ENCODE assay signal across 8 cellular contexts in genomic region chr18:26656401-26656943, GRCh38.
DNase-seq lines count a peak whose midpoint lies in the region; ATAC-seq and TF ChIP-seq lines count a peak whose summit lies in the region.

No MANE protein-coding gene starts in this region.

- no peaks in the 10 kb centered on the region for H3K9me3 ChIP-seq in CD4-positive, alpha-beta memory T cell (ENCODE audit: control insufficient read depth in 1 of 2, low read length in 2 of 2)

- H3K27ac ChIP-seq in CD4-positive, alpha-beta memory T cell (ENCODE audit: low read depth, low read length) = no peak overlapping the region

- H3K36me3 Mint-ChIP-seq in chondrocyte (ENCODE audit: low read depth) = no peaks in the 10 kb centered on the region
- no peaks in the 10 kb centered on the region for H3K36me3 Mint-ChIP-seq in CD4-positive, alpha-beta memory T cell
- no peaks in the 10 kb centered on the region for H3K36me3 Mint-ChIP-seq in activated CD4-positive, alpha-beta memory T cell treated with anti-CD3 and anti-CD28 coated beads for 36 hours

- peaks cover 24% of the 10 kb centered on the region for H3K4me1 Mint-ChIP-seq in chondrocyte (ENCODE audit: low read depth)
- peaks cover 7 to 19% (median 12%) of the 10 kb centered on the region in 4 donors for H3K4me1 Mint-ChIP-seq in CD4-positive, alpha-beta memory T cell
- H3K4me1 Mint-ChIP-seq in activated CD4-positive, alpha-beta memory T cell treated with anti-CD3 and anti-CD28 coated beads for 36 hours (ENCODE audit: low read depth) = peaks cover 12% of the 10 kb centered on the region

- no peaks in the 10 kb centered on the region for H3K9me3 Mint-ChIP-seq in chondrocyte (ENCODE audit: low read depth)
- H3K9me3 Mint-ChIP-seq in CD4-positive, alpha-beta memory T cell = peaks cover 0 to 5% (median 0%) of the 10 kb centered on the region in 8 donors
- H3K9me3 Mint-ChIP-seq in activated CD4-positive, alpha-beta memory T cell treated with anti-CD3 and anti-CD28 coated beads for 36 hours = no peaks in the 10 kb centered on the region

- ATAC-seq in GM18519 (IDR thresholded peaks at IDR 0.05; ENCODE audit: low FRiP score, unreplicated experiment) (peak; percentile 6), HG03135 (IDR thresholded peaks at IDR 0.05; ENCODE audit: unreplicated experiment) (peak; percentile 29)

- DNase-seq in chondrocyte (ENCODE audit: low spot score) = no peak
- DNase-seq in midbrain (lab: John Stamatoyannopoulos, UW) = peak; percentile 70
- no peak for DNase-seq in CD4-positive, alpha-beta memory T cell
- DNase-seq in stimulated activated CD4-positive, alpha-beta T cell treated with anti-CD3 and anti-CD28 coated beads, Interleukin-4, amount 100 ng/mL, for 4 hours = no peak
- no peak for DNase-seq in activated CD4-positive, alpha-beta memory T cell treated with anti-CD3 and anti-CD28 coated beads for 36 hours
- no peak for DNase-seq in NCI-H526 treated with DMSO at 0.1 percent for 48 hours (lab: John Stamatoyannopoulos, UW)

- CTCF ChIA-PET in CD4-positive, alpha-beta memory T cell (lab: Charles Lee; ENCODE audit: partially characterized antibody) = no interaction called here
- CTCF ChIA-PET in activated CD4-positive, alpha-beta memory T cell treated with anti-CD3 and anti-CD28 coated beads for 36 hours (lab: Charles Lee) = no interaction called here

- peaks cover 17% of the 10 kb centered on the region for H3K27me3 ChIP-seq in CD4-positive, alpha-beta memory T cell (ENCODE audit: insufficient read depth, low read length)

- H3K4me3 Mint-ChIP-seq in chondrocyte (ENCODE audit: unreplicated experiment) = peak overlapping the region; percentile 68
- no peak overlapping the region for H3K4me3 Mint-ChIP-seq in CD4-positive, alpha-beta memory T cell
- no peak overlapping the region for H3K4me3 Mint-ChIP-seq in activated CD4-positive, alpha-beta memory T cell treated with anti-CD3 and anti-CD28 coated beads for 36 hours

- H3K4me3 ChIP-seq in CD4-positive, alpha-beta memory T cell (ENCODE audit: low read length in 2 of 2) = no peak overlapping the region

- no peaks in the 10 kb centered on the region for H3K36me3 ChIP-seq in CD4-positive, alpha-beta memory T cell (ENCODE audit: insufficient read depth, low read length)

- no peak overlapping the region for H3K27ac Mint-ChIP-seq in chondrocyte (ENCODE audit: unreplicated experiment)
- H3K27ac Mint-ChIP-seq in CD4-positive, alpha-beta memory T cell = no peak overlapping the region
- H3K27ac Mint-ChIP-seq in activated CD4-positive, alpha-beta memory T cell treated with anti-CD3 and anti-CD28 coated beads for 36 hours = no peak overlapping the region

- H3K27me3 Mint-ChIP-seq in chondrocyte (ENCODE audit: low read depth) = peaks cover 27% of the 10 kb centered on the region
- H3K27me3 Mint-ChIP-seq in CD4-positive, alpha-beta memory T cell = peaks cover 48 to 53% of the 10 kb centered on the region in 2 donors
- peaks cover 52% of the 10 kb centered on the region for H3K27me3 Mint-ChIP-seq in activated CD4-positive, alpha-beta memory T cell treated with anti-CD3 and anti-CD28 coated beads for 36 hours

- POLR2A ChIA-PET in CD4-positive, alpha-beta memory T cell (lab: Charles Lee; ENCODE audit: partially characterized antibody) = no interaction called here
- POLR2A ChIA-PET in activated CD4-positive, alpha-beta memory T cell treated with anti-CD3 and anti-CD28 coated beads for 36 hours (lab: Charles Lee) = no interaction called here

- TF ChIP-seq CTCF in chondrocyte (IDR thresholded peaks at IDR 0.05) = no peak

- H3K4me1 ChIP-seq in CD4-positive, alpha-beta memory T cell (ENCODE audit: insufficient read depth, low read length) = no peaks in the 10 kb centered on the region

- intact Hi-C loops in CD4-positive, alpha-beta memory T cell (cut with micrococcal nuclease) = no loop called here
- intact Hi-C loops in activated CD4-positive, alpha-beta memory T cell treated with anti-CD3 and anti-CD28 coated beads for 36 hours (cut with micrococcal nuclease) = loop anchor here (5.0 to 10.0 kb wide), 2 partner anchors 104 to 352 kb away; no protein-coding TSS in a partner anchor
